Comparison of ENCODE assay signal across 13 cellular contexts in genomic region chr11:69671734-69672465, GRCh38. TPM values are rescaled to one million over a fixed set of nuclear protein-coding genes. Genes with fewer than 3 reads are reported as not detected.
"Had no signal": no experiment of that assay in that cellular context is flagged by ENCODE, and none has a peak within 500 bp of the region (broad histone marks: within the 10 kb centered on the region; RNA-seq: fewer than 3 reads in every experiment).

No MANE protein-coding gene starts in this region.

- H3K9me3 Mint-ChIP-seq: naive B cell had no signal

- H3K27ac ChIP-seq: cardiac muscle cell, parathyroid adenoma, suprapubic skin had no signal

- H3K4me3 ChIP-seq: cardiac muscle cell, lung, suprapubic skin had no signal

- H3K9me3 ChIP-seq: suprapubic skin had no signal

- H3K36me3 Mint-ChIP-seq: naive B cell had no signal

- H2AFZ ChIP-seq: parathyroid adenoma had no signal

- H3K79me2 ChIP-seq: parathyroid adenoma had no signal

- H3K9ac ChIP-seq: parathyroid adenoma had no signal

- H3K27me3 ChIP-seq: cardiac muscle cell, suprapubic skin had no signal

- DNase-seq: activated CD4-positive, alpha-beta T cell treated with anti-CD3 and anti-CD28 coated beads, Interleukin-2, amount 50 U/mL, for 48 hours; activated CD4-positive, CD25-positive, alpha-beta regulatory T cell treated with anti-CD3 and anti-CD28 coated beads, Interleukin-2, amount 50 U/mL, for 72 hours; naive B cell; retina; stimulated activated CD4-positive, alpha-beta T cell treated with anti-CD3 and anti-CD28 coated beads, Interleukin-4, amount 100 ng/mL, for 24 hours; stimulated activated naive CD4-positive, alpha-beta T cell treated with Interleukin-2 at 50 U/mL for 16 hours; T-helper 1 cell had no signal

- ATAC-seq: left colon had no signal

RNA-seq across cellular contexts. Expression of gene FGF19, which starts 31.9 kb away (rescaled TPM):
- total RNA-seq: cardiac muscle cell, left colon, skeletal muscle tissue, suprapubic skin had no signal
